In the genomic region with DNA sequence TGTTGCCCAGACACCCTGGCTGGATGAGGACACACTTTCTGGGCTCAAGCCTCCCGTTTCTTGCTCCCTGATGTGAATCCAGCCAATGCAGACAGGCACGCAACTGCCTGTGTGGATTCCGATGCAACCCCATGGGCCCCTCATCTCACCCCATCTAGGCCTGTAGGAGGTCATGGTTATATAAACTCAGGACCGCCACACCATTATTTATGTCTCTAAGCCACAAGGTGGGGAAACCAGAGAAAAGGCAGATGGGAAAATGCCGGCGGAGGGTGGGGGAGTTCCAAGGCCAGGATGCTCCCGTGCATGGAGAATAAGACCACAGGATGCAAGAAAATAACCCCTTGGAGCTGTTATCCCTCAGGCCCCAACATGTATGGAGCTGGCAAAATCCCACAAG, we compare ENCODE assay signal across 17 cellular contexts. TPM values are rescaled to one million over a fixed set of nuclear protein-coding genes. Genes with fewer than 3 reads are reported as not detected.
DNase-seq lines count a peak whose midpoint lies in the region; ATAC-seq and TF ChIP-seq lines count a peak whose summit lies in the region.
"Had no signal": no experiment of that assay in that cellular context is flagged by ENCODE, and none has a peak within 500 bp of the region (broad histone marks: within the 10 kb centered on the region; RNA-seq: fewer than 3 reads in every experiment).

No MANE protein-coding gene starts in this region.

- POLR2A ChIA-PET in Caco-2 (lab: Charles Lee): no interaction called here

- H3K36me3 ChIP-seq in CD4-positive, CD25-positive, alpha-beta regulatory T cell (ENCODE audit: control insufficient read depth, insufficient read depth, low read length): no peaks in the 10 kb centered on the region
- no peaks in the 10 kb centered on the region for H3K36me3 ChIP-seq in Caco-2 (ENCODE audit: control insufficient read depth, insufficient read depth, low read length)
- H3K36me3 ChIP-seq: cardiac muscle cell, gastrocnemius medialis, neutrophil had no signal

- H3K4me3 Mint-ChIP-seq in CD4-positive, CD25-positive, alpha-beta regulatory T cell: peak overlapping the region; percentile 50 to 92 (median 84)
- peak overlapping the region; percentile 81 for H3K4me3 Mint-ChIP-seq in activated T-helper 2 cell treated with anti-CD3 and anti-CD28 coated beads, Interferon-gamma antibody, Interleukin-2, Interleukin-4, amounts not matched to agents 10 μg/mL and 5 μg/mL and 100 μg/mL, durations not matched to agents 14 hours and 24 hours and 36 hours (ENCODE audit: low read depth)
- H3K4me3 Mint-ChIP-seq in nephron (peak overlapping the region; percentile 73 to 78 (median 75)), Caco-2 (ENCODE audit: unreplicated experiment) (no peak overlapping the region)

- H3K27me3 ChIP-seq in CD4-positive, CD25-positive, alpha-beta regulatory T cell (ENCODE audit: control insufficient read depth, insufficient read depth, low read length): peaks cover 2% of the 10 kb centered on the region
- H3K27me3 ChIP-seq in Caco-2 (replicated peaks; ENCODE audit: control insufficient read depth, insufficient read depth, low read length): no peaks in the 10 kb centered on the region
- H3K27me3 ChIP-seq: testis had no signal

- no TSS peak for BruUV-seq in Caco-2 (replicated peaks; lab: Mats Ljungman, UMichigan)

- H3K27ac Mint-ChIP-seq in CD4-positive, CD25-positive, alpha-beta regulatory T cell: no peak overlapping the region
- H3K27ac Mint-ChIP-seq in activated T-helper 2 cell treated with anti-CD3 and anti-CD28 coated beads, Interferon-gamma antibody, Interleukin-2, Interleukin-4, amounts not matched to agents 10 μg/mL and 5 μg/mL and 100 μg/mL, durations not matched to agents 14 hours and 24 hours and 36 hours: no peak overlapping the region
- no peak overlapping the region for H3K27ac Mint-ChIP-seq in nephron
- no peak overlapping the region for H3K27ac Mint-ChIP-seq in Caco-2 (ENCODE audit: unreplicated experiment)
- H3K27ac Mint-ChIP-seq: activated CD4-positive, alpha-beta memory T cell treated with anti-CD3 and anti-CD28 coated beads, Interleukin-2, amount 10 ng/mL, durations not matched to agents 7 days and 5 days had no signal

- no peaks in the 10 kb centered on the region for H3K9me3 ChIP-seq in CD4-positive, CD25-positive, alpha-beta regulatory T cell (ENCODE audit: control insufficient read depth in 2 of 2, low read length in 2 of 2)
- no peaks in the 10 kb centered on the region for H3K9me3 ChIP-seq in Caco-2
- H3K9me3 ChIP-seq: gastrocnemius medialis, neutrophil, testis had no signal

- CTCF ChIA-PET in Caco-2 (lab: Charles Lee): interaction anchor here (1.1 kb wide), 1 partner anchor 126 kb away, joined by 4 read pairs; no protein-coding TSS in a partner anchor

- H3K9me3 Mint-ChIP-seq in CD4-positive, CD25-positive, alpha-beta regulatory T cell: peaks cover 0 to 3% (median 0%) of the 10 kb centered on the region in 7 donors
- H3K9me3 Mint-ChIP-seq in activated T-helper 2 cell treated with anti-CD3 and anti-CD28 coated beads, Interferon-gamma antibody, Interleukin-2, Interleukin-4, amounts not matched to agents 10 μg/mL and 5 μg/mL and 100 μg/mL, durations not matched to agents 14 hours and 24 hours and 36 hours: no peaks in the 10 kb centered on the region
- no peaks in the 10 kb centered on the region for H3K9me3 Mint-ChIP-seq in nephron
- no peaks in the 10 kb centered on the region for H3K9me3 Mint-ChIP-seq in Caco-2 (ENCODE audit: unreplicated experiment)
- H3K9me3 Mint-ChIP-seq: activated CD4-positive, alpha-beta memory T cell treated with anti-CD3 and anti-CD28 coated beads, Interleukin-2, amount 10 ng/mL, durations not matched to agents 7 days and 5 days had no signal

- H3K27me3 Mint-ChIP-seq in CD4-positive, CD25-positive, alpha-beta regulatory T cell: peaks cover 36% of the 10 kb centered on the region
- peaks cover 24% of the 10 kb centered on the region for H3K27me3 Mint-ChIP-seq in activated T-helper 2 cell treated with anti-CD3 and anti-CD28 coated beads, Interferon-gamma antibody, Interleukin-2, Interleukin-4, amounts not matched to agents 10 μg/mL and 5 μg/mL and 100 μg/mL, durations not matched to agents 14 hours and 24 hours and 36 hours (ENCODE audit: low read depth)
- H3K27me3 Mint-ChIP-seq in nephron (ENCODE audit: low read depth) (peaks cover 13% of the 10 kb centered on the region), Caco-2 (ENCODE audit: insufficient read depth, unreplicated experiment) (no peaks in the 10 kb centered on the region)

- DNase-seq in CD4-positive, CD25-positive, alpha-beta regulatory T cell: no peak
- no peak for DNase-seq in activated T-helper 2 cell treated with anti-CD3 and anti-CD28 coated beads, Interferon-gamma antibody, Interleukin-2, Interleukin-4, amounts not matched to agents 10 μg/mL and 5 μg/mL and 100 μg/mL, durations not matched to agents 14 hours and 24 hours and 36 hours (ENCODE audit: low spot score)
- DNase-seq in Caco-2 (no peak), LoVo (ENCODE audit: low spot score) (no peak)
- DNase-seq in central memory CD4-positive, alpha-beta T cell: no peak
- DNase-seq: activated CD4-positive, alpha-beta memory T cell treated with anti-CD3 and anti-CD28 coated beads, Interleukin-2, amount 10 ng/mL, durations not matched to agents 7 days and 5 days; amniotic stem cell; gastrocnemius medialis; NCI-H1417 treated with DMSO at 0.1 percent for 48 hours; NCI-H524; stimulated activated CD8-positive, alpha-beta memory T cell treated with anti-CD3 and anti-CD28 coated beads, Interleukin-4, amount 100 ng/mL, for 48 hours; testis had no signal

- peaks cover 12% of the 10 kb centered on the region for H3K4me1 ChIP-seq in CD4-positive, CD25-positive, alpha-beta regulatory T cell (ENCODE audit: control insufficient read depth, insufficient read depth, low read length, poor library complexity, severe bottlenecking)
- peaks cover 6% of the 10 kb centered on the region; the same call in 1 of the 2 replicates for H3K4me1 ChIP-seq in Caco-2

- intact Hi-C loops in activated T-helper 2 cell treated with anti-CD3 and anti-CD28 coated beads, Interferon-gamma antibody, Interleukin-2, Interleukin-4, amounts not matched to agents 10 μg/mL and 5 μg/mL and 100 μg/mL, durations not matched to agents 14 hours and 24 hours and 36 hours (cut with micrococcal nuclease): no loop called here
- intact Hi-C loops in Caco-2 (cut with micrococcal nuclease; ENCODE audit: unreplicated experiment): no loop called here

- H3K4me1 Mint-ChIP-seq in CD4-positive, CD25-positive, alpha-beta regulatory T cell: peaks cover 0 to 12% (median 3%) of the 10 kb centered on the region in 4 donors
- H3K4me1 Mint-ChIP-seq in activated T-helper 2 cell treated with anti-CD3 and anti-CD28 coated beads, Interferon-gamma antibody, Interleukin-2, Interleukin-4, amounts not matched to agents 10 μg/mL and 5 μg/mL and 100 μg/mL, durations not matched to agents 14 hours and 24 hours and 36 hours (ENCODE audit: low read depth): peaks cover 3% of the 10 kb centered on the region
- H3K4me1 Mint-ChIP-seq in nephron (peaks cover 6% of the 10 kb centered on the region), Caco-2 (ENCODE audit: low read depth, unreplicated experiment) (no peaks in the 10 kb centered on the region)

- no peak for ATAC-seq in CD4-positive, CD25-positive, alpha-beta regulatory T cell (ENCODE audit: low read depth in 2 of 2)
- ATAC-seq: gastrocnemius medialis had no signal

- no peak overlapping the region for H3K27ac ChIP-seq in CD4-positive, CD25-positive, alpha-beta regulatory T cell (ENCODE audit: insufficient read depth, low read length, poor library complexity, severe bottlenecking)
- H3K27ac ChIP-seq: cardiac muscle cell, neutrophil, testis had no signal

- TF ChIP-seq CTCF in GM12875 (IDR thresholded peaks at IDR 0.05; ENCODE audit: borderline replicate concordance, insufficient read depth, low read depth, low read length) (no peak), nephron (IDR thresholded peaks at IDR 0.05; ENCODE audit: unreplicated experiment in 3 of 3) (no peak), Caco-2 (IDR thresholded peaks at IDR 0.05; ENCODE audit: insufficient read depth in 1 of 2, low read depth in 1 of 2, low read length in 1 of 2, severe bottlenecking in 1 of 2, unreplicated experiment in 1 of 2) (no peak)

- no peak overlapping the region for H3K4me3 ChIP-seq in CD4-positive, CD25-positive, alpha-beta regulatory T cell (ENCODE audit: low read depth, low read length)
- H3K4me3 ChIP-seq in GM12875 (ENCODE audit: low read depth, low read length) (peak overlapping the region; percentile 2), Caco-2 (ENCODE audit: low read depth, low read length) (no peak overlapping the region)
- H3K4me3 ChIP-seq: cardiac muscle cell had no signal

- H3K36me3 Mint-ChIP-seq in CD4-positive, CD25-positive, alpha-beta regulatory T cell: no peaks in the 10 kb centered on the region
- H3K36me3 Mint-ChIP-seq in activated T-helper 2 cell treated with anti-CD3 and anti-CD28 coated beads, Interferon-gamma antibody, Interleukin-2, Interleukin-4, amounts not matched to agents 10 μg/mL and 5 μg/mL and 100 μg/mL, durations not matched to agents 14 hours and 24 hours and 36 hours (ENCODE audit: low read depth): no peaks in the 10 kb centered on the region
- H3K36me3 Mint-ChIP-seq in nephron (ENCODE audit: low read depth) (no peaks in the 10 kb centered on the region), Caco-2 (ENCODE audit: insufficient read depth, unreplicated experiment) (no peaks in the 10 kb centered on the region)

RNA-seq across cellular contexts. Expression of a gene that starts 2.0 kb away (rescaled TPM):
- total RNA-seq in CD4-positive, CD25-positive, alpha-beta regulatory T cell: 0.37 TPM
- polyA plus RNA-seq in CD4-positive, CD25-positive, alpha-beta regulatory T cell: 1 to 10 TPM in 1 of 4 donors, under 1 TPM in 3; 0.20 to 1.9 (median 0.34) TPM
- total RNA-seq in activated T-helper 2 cell treated with anti-CD3 and anti-CD28 coated beads, Interferon-gamma antibody, Interleukin-2, Interleukin-4, amounts not matched to agents 10 μg/mL and 5 μg/mL and 100 μg/mL, durations not matched to agents 14 hours and 24 hours and 36 hours: 7.1 and 7.5 TPM in 2 replicates
- total RNA-seq in Caco-2 (2022): 1.00 and 2.2 TPM in 2 replicates

RNA-seq across cellular contexts. Expression of a gene that starts 27.1 kb away (rescaled TPM):
- not detected for total RNA-seq in CD4-positive, CD25-positive, alpha-beta regulatory T cell
- not detected for polyA plus RNA-seq in CD4-positive, CD25-positive, alpha-beta regulatory T cell
- 0.39 and 0.41 TPM in 2 replicates for total RNA-seq in activated T-helper 2 cell treated with anti-CD3 and anti-CD28 coated beads, Interferon-gamma antibody, Interleukin-2, Interleukin-4, amounts not matched to agents 10 μg/mL and 5 μg/mL and 100 μg/mL, durations not matched to agents 14 hours and 24 hours and 36 hours
- total RNA-seq in Caco-2 (2022): 0.32 and 0.70 TPM in 2 replicates
- total RNA-seq: activated CD4-positive, alpha-beta memory T cell treated with anti-CD3 and anti-CD28 coated beads, Interleukin-2, amount 10 ng/mL, durations not matched to agents 7 days and 5 days; gastrocnemius medialis had no signal

RNA-seq across cellular contexts. Expression of a gene that starts 58.4 kb away (rescaled TPM):
- not detected for total RNA-seq in CD4-positive, CD25-positive, alpha-beta regulatory T cell
- not detected for polyA plus RNA-seq in CD4-positive, CD25-positive, alpha-beta regulatory T cell
- not detected in 2 replicates for total RNA-seq in activated T-helper 2 cell treated with anti-CD3 and anti-CD28 coated beads, Interferon-gamma antibody, Interleukin-2, Interleukin-4, amounts not matched to agents 10 μg/mL and 5 μg/mL and 100 μg/mL, durations not matched to agents 14 hours and 24 hours and 36 hours
- total RNA-seq in Caco-2 (2022): 0.16 TPM in 1 of 2 replicates, not detected in the other
- total RNA-seq: activated CD4-positive, alpha-beta memory T cell treated with anti-CD3 and anti-CD28 coated beads, Interleukin-2, amount 10 ng/mL, durations not matched to agents 7 days and 5 days; gastrocnemius medialis; H1 had no signal

RNA-seq across cellular contexts. Expression of a gene that starts 58.5 kb away (rescaled TPM):
- total RNA-seq in CD4-positive, CD25-positive, alpha-beta regulatory T cell: 1.2 TPM
- polyA plus RNA-seq in CD4-positive, CD25-positive, alpha-beta regulatory T cell: 1 to 10 TPM in 3 of 4 donors, not detected in 1; 1.5 to 3.7 (median 1.9) TPM
- total RNA-seq in activated T-helper 2 cell treated with anti-CD3 and anti-CD28 coated beads, Interferon-gamma antibody, Interleukin-2, Interleukin-4, amounts not matched to agents 10 μg/mL and 5 μg/mL and 100 μg/mL, durations not matched to agents 14 hours and 24 hours and 36 hours: 1.0 and 1.8 TPM in 2 replicates
- 3.7 and 4.1 TPM in 2 replicates for total RNA-seq in Caco-2 (2022)
